In the genomic region with DNA sequence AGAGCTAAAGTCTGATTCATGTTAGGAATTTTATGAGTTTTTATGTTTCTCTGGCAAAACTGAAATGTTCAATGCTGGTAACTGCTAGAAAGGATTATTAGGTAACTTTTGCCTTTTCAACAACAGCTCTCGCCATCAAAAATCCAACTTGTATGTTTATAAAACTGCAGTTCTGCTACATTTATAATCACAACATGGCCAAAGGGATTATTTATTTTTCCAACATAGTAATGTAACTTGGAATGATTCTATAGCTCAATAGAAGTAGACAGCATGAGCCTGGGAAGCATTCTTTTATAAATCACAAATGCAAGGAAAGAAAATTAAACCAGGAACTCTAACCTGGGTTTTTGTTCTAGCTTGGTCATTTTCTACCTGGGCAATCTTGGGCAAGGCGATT, we compare ENCODE assay signal across 26 cellular contexts.
"Had no signal": no experiment of that assay in that cellular context is flagged by ENCODE, and none has a peak within 500 bp of the region (broad histone marks: within the 10 kb centered on the region; RNA-seq: fewer than 3 reads in every experiment).

No MANE protein-coding gene starts in this region.

- H3K27ac ChIP-seq: stomach, suprapubic skin, testis, thoracic aorta, thyroid gland, tibial artery, tibial nerve, transverse colon, upper lobe of left lung, upper lobe of right lung, uterus, vagina had no signal

- H3K27me3 ChIP-seq: suprapubic skin, testis, thyroid gland, tibial artery, tibial nerve, upper lobe of left lung, upper lobe of right lung, uterus, vagina had no signal

- H3K36me3 ChIP-seq: stomach, suprapubic skin, thoracic aorta, thyroid gland, tibial artery, tibial nerve, transverse colon, upper lobe of left lung, upper lobe of right lung, uterus, vagina had no signal

- H3K9me3 ChIP-seq: stomach, suprapubic skin, testis, thoracic aorta, thyroid gland, tibial artery, tibial nerve, transverse colon, upper lobe of left lung, upper lobe of right lung, uterus, vagina had no signal

- DNase-seq: stimulated activated CD4-positive, alpha-beta T cell treated with anti-CD3 and anti-CD28 coated beads, Interleukin-2, amount 100 ng/mL, for 48 hours; stimulated activated CD4-positive, alpha-beta T cell treated with anti-CD3 and anti-CD28 coated beads, Interleukin-4, amount 100 ng/mL, for 1 hour; stimulated activated CD4-positive, alpha-beta T cell treated with anti-CD3 and anti-CD28 coated beads, Interleukin-4, amount 100 ng/mL, for 24 hours; stimulated activated CD4-positive, alpha-beta T cell treated with anti-CD3 and anti-CD28 coated beads, Interleukin-4, amount 100 ng/mL, for 4 hours; stimulated activated CD8-positive, alpha-beta memory T cell treated with anti-CD3 and anti-CD28 coated beads, Interleukin-4, amount 100 ng/mL, for 48 hours; stimulated activated naive B cell treated with anti-CD40 and anti-IgM and Interleukin-4, amounts not matched to agents 10 μg/mL and 1 μg/mL and 100 μg/mL, for 72 hours; stimulated activated naive CD4-positive, alpha-beta T cell; stimulated activated naive CD4-positive, alpha-beta T cell treated with Interleukin-2 at 50 U/mL for 16 hours; stimulated activated naive CD8-positive, alpha-beta T cell treated with anti-CD3 and anti-CD28 coated beads, Interleukin-15, amount 100 ng/mL, for 72 hours; stimulated activated naive CD8-positive, alpha-beta T cell treated with anti-CD3 and anti-CD28 coated beads, Interleukin-15, Interleukin-2, amounts not matched to agents 100 U/mL and 50 U/mL, for 24 hours; stomach; substantia nigra; testis; thyroid gland; tibial artery; transverse colon; trophoblast cell; upper lobe of left lung; upper lobe of right lung; uterus had no signal

- ATAC-seq: stimulated activated effector memory CD8-positive, alpha-beta T cell treated with anti-CD3 and anti-CD28 coated beads, Interleukin-12 subunit alpha, Interleukin-12 subunit beta, amount 100 ng/mL, for 72 hours; stimulated activated memory B cell treated with anti-CD40 and anti-IgM and Interleukin-4, amounts not matched to agents 10 μg/mL and 1 μg/mL and 100 μg/mL, for 72 hours; stimulated activated naive B cell treated with anti-CD40 and anti-IgM and Interleukin-4, amounts not matched to agents 10 μg/mL and 1 μg/mL and 100 μg/mL, for 72 hours; stimulated activated naive CD8-positive, alpha-beta T cell treated with anti-CD3 and anti-CD28 coated beads, Interleukin-15, amount 100 ng/mL, for 72 hours; stimulated activated naive CD8-positive, alpha-beta T cell treated with anti-CD3 and anti-CD28 coated beads, Interleukin-15, Interleukin-2, amounts not matched to agents 100 U/mL and 50 U/mL, for 24 hours; upper lobe of right lung had no signal

- H3K4me1 ChIP-seq: suprapubic skin, testis, thyroid gland, tibial nerve, transverse colon, upper lobe of left lung, upper lobe of right lung, uterus, vagina had no signal

- H3K4me3 ChIP-seq: stomach, suprapubic skin, testis, thoracic aorta, thyroid gland, tibial artery, tibial nerve, transverse colon, upper lobe of left lung, upper lobe of right lung, uterus, vagina had no signal
